Comparison of ENCODE assay signal across 8 cellular contexts in genomic region chrX:46545111-46546005, GRCh38. TPM values are rescaled to one million over a fixed set of nuclear protein-coding genes. Genes with fewer than 3 reads are reported as not detected.
A peak's percentile ranks its signal among the peaks of the same experiment; 100 is the strongest.
DNase-seq lines count a peak whose midpoint lies in the region; ATAC-seq and TF ChIP-seq lines count a peak whose summit lies in the region.

Gene ZNF674, minus strand, starts transcription at chrX:46545421. Its CDS starts 3,334 bp downstream, at chrX:46542087.

- H3K4me2 ChIP-seq in mammary epithelial cell (ENCODE audit: insufficient read depth, low read depth, low read length), result peak within 1 kb of the TSS; percentile 68

- H3K4me3 ChIP-seq in AG04450 (ENCODE audit: low read depth, low read length) (peak within 1 kb of the TSS; percentile 77), mammary epithelial cell (replicated peaks in 1 of 3; ENCODE audit: insufficient read depth in 1 of 3, low read depth in 2 of 3, low read length in 3 of 3) (peak within 1 kb of the TSS; percentile 53 to 78 (median 64))

- TSS peak; percentile 68 for BruUV-seq in mammary epithelial cell (replicated peaks; lab: Mats Ljungman, UMichigan)

- peak; percentile 93 for ATAC-seq in GM18868 (IDR thresholded peaks at IDR 0.05; ENCODE audit: unreplicated experiment)
- ATAC-seq in HG03103 (IDR thresholded peaks at IDR 0.05; ENCODE audit: low read depth, unreplicated experiment), result peak; percentile 94

- H3K79me2 ChIP-seq in mammary epithelial cell (ENCODE audit: insufficient read depth, low read length), result peaks cover 51% of the 10 kb centered on the region

- CTCF ChIA-PET in AG04450 (lab: Charles Lee), result no interaction called here
- CTCF ChIA-PET in mammary epithelial cell (lab: Charles Lee; ENCODE audit: low non-redundant PET), result no interaction called here

- H3K9me3 ChIP-seq in AG04450 (ENCODE audit: control insufficient read depth, insufficient read depth, low read length) (no peaks in the 10 kb centered on the region; the same call in 1 of the 2 replicates), mammary epithelial cell (replicated peaks; ENCODE audit: insufficient read depth, low read length) (no peaks in the 10 kb centered on the region)

- H3K9me3 Mint-ChIP-seq in immature natural killer cell, result no peaks in the 10 kb centered on the region

- DNase-seq in AG04450 (ENCODE audit: low read depth, low spot score) (peak; percentile 79), NCI-H2171 treated with DMSO at 0.1 percent for 48 hours (lab: John Stamatoyannopoulos, UW) (peak; percentile 80), mammary epithelial cell (peak; percentile 84), immature natural killer cell (peak; percentile 95 to 97 (median 96)), smooth muscle cell of the brain vasculature (ENCODE audit: low read depth, low spot score) (peak; percentile 70)

- H3K36me3 ChIP-seq in mammary epithelial cell (ENCODE audit: insufficient read depth, low read length), result no peaks in the 10 kb centered on the region

- H3K27ac Mint-ChIP-seq in immature natural killer cell, result peak within 1 kb of the TSS; percentile 94 to 99 (median 98)

- H2AFZ ChIP-seq in mammary epithelial cell (ENCODE audit: low read depth, low read length), result peak within 1 kb of the TSS; percentile 88

- dilution Hi-C loops in mammary epithelial cell (cut with HindIII; ENCODE audit: low sequenced_read_pairs), result no loop called here

- H3K27me3 ChIP-seq in AG04450 (ENCODE audit: control insufficient read depth, insufficient read depth, low read length) (no peaks in the 10 kb centered on the region), mammary epithelial cell (ENCODE audit: insufficient read depth, low read length) (peaks cover 1% of the 10 kb centered on the region)

- intact Hi-C loops in mammary epithelial cell (cut with micrococcal nuclease), result loop anchor here (5.0 kb wide), 1 partner anchor 37 kb away; no protein-coding TSS in a partner anchor

- peak within 1 kb of the TSS; percentile 92 to 96 (median 94) for H3K4me3 Mint-ChIP-seq in immature natural killer cell

- TF ChIP-seq CTCF in AG04450 (IDR thresholded peaks at IDR 0.05; ENCODE audit: low read depth, low read length), result peak; percentile 26; the same call in 1 of the 2 replicates
- peak; percentile 46 for TF ChIP-seq CTCF in VCaP (conservative IDR thresholded peaks at IDR 0.05)
- peak; percentile 23 to 50 for TF ChIP-seq CTCF in mammary epithelial cell (conservative IDR thresholded peaks at IDR 0.05 in 1 of 2, IDR thresholded peaks at IDR 0.05 in 1 of 2; ENCODE audit: extremely low read depth in 1 of 2, insufficient read depth in 1 of 2, low read depth in 1 of 2, low read length in 2 of 2)

- H3K36me3 Mint-ChIP-seq in immature natural killer cell, result peaks cover 0 to 6% (median 4%) of the 10 kb centered on the region in 3 donors

- in situ Hi-C loops in mammary epithelial cell (cut with MboI; ENCODE audit: low sequenced_read_pairs in 2 of 2), result no loop called here

- peak within 1 kb of the TSS; percentile 92 for H3K9ac ChIP-seq in mammary epithelial cell (ENCODE audit: insufficient read depth, low read length)

- peaks cover 19% of the 10 kb centered on the region for H3K4me1 ChIP-seq in mammary epithelial cell (ENCODE audit: insufficient read depth, low read length)

- H3K4me1 Mint-ChIP-seq in immature natural killer cell, result peaks cover 30 to 36% of the 10 kb centered on the region in 2 donors

- H3K27ac ChIP-seq in AG04450 (ENCODE audit: low read depth, low read length) (peak within 1 kb of the TSS; percentile 89), VCaP (peak within 1 kb of the TSS; percentile 76), mammary epithelial cell (ENCODE audit: insufficient read depth, low read depth, low read length) (peak within 1 kb of the TSS; percentile 84)

- H4K20me1 ChIP-seq in mammary epithelial cell (ENCODE audit: insufficient read depth, low read length), result no peaks in the 10 kb centered on the region

- POLR2A ChIA-PET in AG04450 (lab: Yijun Ruan, JAX), result no interaction called here

- peaks cover 9 to 22% (median 12%) of the 10 kb centered on the region in 3 donors for H3K27me3 Mint-ChIP-seq in immature natural killer cell (ENCODE audit: low read depth in 3 of 3)

- 37% methylated on average over 21 of the region's 57 CpGs for WGBS in mammary epithelial cell (ENCODE audit: low coverage, missing lambda C conversion rate)

RNA-seq across cellular contexts. Expression of gene ZNF674, which starts in this region (rescaled TPM):
- polyA plus RNA-seq in AG04450 (2011; rRNA removed) (4.0 and 4.1 TPM in 2 replicates), mammary epithelial cell (2.3 TPM), immature natural killer cell (under 1 TPM in 2 of 3 donors, not detected in 1; 0.48 to 0.75 TPM)
- polyA minus RNA-seq in AG04450 (2011; rRNA and poly(A)+ RNA removed), result 12.9 and 14.0 TPM in 2 replicates
- total RNA-seq in mammary epithelial cell, result 1 to 10 TPM; 6.0 to 7.4 TPM
- 1.2 TPM for polyA minus RNA-seq in mammary epithelial cell

Comparison
In these comparisons a context has a peak if more than half of its experiments do, and no peak if none do; other contexts are left out.
1. Peak in every context shown above with its lines: DNase-seq, ATAC-seq, H3K4me3 ChIP-seq and H3K27ac ChIP-seq.
2. Peak in DNase-seq in immature natural killer cell; RNA of the gene not detected or under 1 TPM.